11 cellular contexts compared by ENCODE assay signal in the genomic region with DNA sequence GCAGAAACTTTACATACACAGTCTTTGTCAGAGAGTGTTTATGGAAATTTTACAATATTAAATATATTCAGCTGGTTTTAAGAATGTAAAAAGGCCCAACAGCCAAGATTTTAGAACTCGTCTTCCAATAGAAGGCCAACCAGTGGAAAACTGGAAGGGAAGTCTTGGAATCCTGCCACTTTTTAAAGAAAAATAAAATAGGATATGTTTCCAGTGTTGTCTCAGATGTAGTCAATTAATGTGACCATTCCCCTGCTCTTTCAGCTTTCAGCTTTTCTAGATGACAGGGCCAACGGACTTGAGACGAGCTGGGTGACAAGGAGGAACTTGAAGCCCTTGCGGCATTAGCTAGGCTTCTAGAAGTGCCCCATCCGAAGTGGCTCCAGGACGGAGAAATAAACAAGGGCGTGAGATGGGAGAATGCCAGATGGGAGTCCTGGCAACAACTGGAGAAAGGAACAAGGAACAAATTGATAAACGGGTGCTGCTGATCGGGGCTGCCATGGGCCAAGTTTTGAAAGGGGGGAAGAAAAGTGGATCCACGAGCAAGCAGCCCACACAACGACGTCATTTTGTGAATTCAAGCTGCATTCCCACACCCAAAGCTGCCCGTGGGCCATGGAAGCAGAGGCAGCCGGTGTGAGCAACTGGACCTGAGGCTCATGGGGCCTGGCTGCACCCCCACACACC. TPM values are rescaled to one million over a fixed set of nuclear protein-coding genes. Genes with fewer than 3 reads are reported as not detected.
DNase-seq lines count a peak whose midpoint lies in the region; ATAC-seq and TF ChIP-seq lines count a peak whose summit lies in the region.
"Had no signal": no experiment of that assay in that cellular context is flagged by ENCODE, and none has a peak within 500 bp of the region (broad histone marks: within the 10 kb centered on the region; RNA-seq: fewer than 3 reads in every experiment).

No MANE protein-coding gene starts in this region.

- TF ChIP-seq POLR2A in esophagus muscularis mucosa (IDR thresholded peaks at IDR 0.05; ENCODE audit: low read depth) = no peak

- H3K27me3 ChIP-seq in esophagus muscularis mucosa = no peaks in the 10 kb centered on the region
- no peaks in the 10 kb centered on the region for H3K27me3 ChIP-seq in stomach smooth muscle (ENCODE audit: control insufficient read depth in 1 of 2, insufficient read depth in 2 of 2, low read length in 2 of 2)

- H3K9me3 ChIP-seq in esophagus muscularis mucosa (no peaks in the 10 kb centered on the region), stomach smooth muscle (ENCODE audit: control insufficient read depth in 2 of 2, low read length in 2 of 2) (no peaks in the 10 kb centered on the region)

- H3K4me1 ChIP-seq in esophagus muscularis mucosa (peaks cover 80 to 98% (median 94%) of the 10 kb centered on the region in 4 donors), stomach smooth muscle (ENCODE audit: control insufficient read depth, insufficient read depth, low read length) (peaks cover 84% of the 10 kb centered on the region)

- TF ChIP-seq EP300 in esophagus muscularis mucosa (IDR thresholded peaks at IDR 0.05) = no peak

- H3K4me3 ChIP-seq in esophagus muscularis mucosa (peak overlapping the region in 2 of 4 donors; percentile 10 to 18), stomach smooth muscle (ENCODE audit: low read length in 2 of 2) (peak overlapping the region in 1 of 2 donors; percentile 60)
- H3K4me3 ChIP-seq: GM12878 had no signal

- intact Hi-C loops in esophagus muscularis mucosa (cut with DNase I) = no loop called here

- H3K36me3 ChIP-seq in esophagus muscularis mucosa = peaks cover 0 to 5% (median 2%) of the 10 kb centered on the region in 4 donors
- H3K36me3 ChIP-seq in stomach smooth muscle (ENCODE audit: control insufficient read depth in 2 of 2, insufficient read depth in 2 of 2, low read length in 2 of 2) = no peaks in the 10 kb centered on the region

- H3K27ac ChIP-seq in esophagus muscularis mucosa (replicated peaks in 1 of 4) (peak overlapping the region; percentile 71 to 77 (median 74)), stomach smooth muscle (ENCODE audit: low read length) (peak overlapping the region; percentile 75)

- ATAC-seq in GM18502 (IDR thresholded peaks at IDR 0.05; ENCODE audit: poor library complexity, unreplicated experiment) (no peak), HG02798 (IDR thresholded peaks at IDR 0.05; ENCODE audit: poor library complexity, unreplicated experiment) (no peak), HG02571 (IDR thresholded peaks at IDR 0.05; ENCODE audit: unreplicated experiment) (no peak)
- ATAC-seq: GM12878 had no signal

- WGBS in esophagus muscularis mucosa = 32% methylated on average over 14 of the region's 14 CpGs

- peak overlapping the region in 1 of 2 donors; percentile 21 for H3K9ac ChIP-seq in stomach smooth muscle (ENCODE audit: low read length in 2 of 2)

- no peak for TF ChIP-seq CTCF in esophagus muscularis mucosa (IDR thresholded peaks at IDR 0.05)

- peak; percentile 63 for DNase-seq in NCI-H1048 (lab: John Stamatoyannopoulos, UW)
- DNase-seq in esophagus muscularis mucosa (ENCODE audit: extremely low spot score) = no peak
- DNase-seq in medulla oblongata (ENCODE audit: extremely low spot score) = peak; percentile 60
- no peak for DNase-seq in NCI-H2227 treated with DMSO at 0.1 percent for 48 hours (lab: John Stamatoyannopoulos, UW)
- DNase-seq: activated CD4-positive, alpha-beta T cell treated with anti-CD3 and anti-CD28 coated beads, Interleukin-2, amount 50 U/mL, for 1 hour; NCI-H510A had no signal

RNA-seq across cellular contexts. Expression of a gene that starts 42.3 kb away (rescaled TPM):
- 100 to 1,000 TPM in 1 of 4 donors, 10 to 100 TPM in 3; 69.7 to 125 (median 84.7) TPM for total RNA-seq in esophagus muscularis mucosa

Comparison
In these comparisons a context has a peak if more than half of its experiments do, and no peak if none do; other contexts are left out.
1. DNase-seq: peak in NCI-H1048 (single experiment) and medulla oblongata (single experiment); none in esophagus muscularis mucosa (single experiment) and NCI-H2227 treated with DMSO at 0.1 percent for 48 hours (single experiment).